Comparison of ENCODE assay signal across 8 cellular contexts in the genomic region with DNA sequence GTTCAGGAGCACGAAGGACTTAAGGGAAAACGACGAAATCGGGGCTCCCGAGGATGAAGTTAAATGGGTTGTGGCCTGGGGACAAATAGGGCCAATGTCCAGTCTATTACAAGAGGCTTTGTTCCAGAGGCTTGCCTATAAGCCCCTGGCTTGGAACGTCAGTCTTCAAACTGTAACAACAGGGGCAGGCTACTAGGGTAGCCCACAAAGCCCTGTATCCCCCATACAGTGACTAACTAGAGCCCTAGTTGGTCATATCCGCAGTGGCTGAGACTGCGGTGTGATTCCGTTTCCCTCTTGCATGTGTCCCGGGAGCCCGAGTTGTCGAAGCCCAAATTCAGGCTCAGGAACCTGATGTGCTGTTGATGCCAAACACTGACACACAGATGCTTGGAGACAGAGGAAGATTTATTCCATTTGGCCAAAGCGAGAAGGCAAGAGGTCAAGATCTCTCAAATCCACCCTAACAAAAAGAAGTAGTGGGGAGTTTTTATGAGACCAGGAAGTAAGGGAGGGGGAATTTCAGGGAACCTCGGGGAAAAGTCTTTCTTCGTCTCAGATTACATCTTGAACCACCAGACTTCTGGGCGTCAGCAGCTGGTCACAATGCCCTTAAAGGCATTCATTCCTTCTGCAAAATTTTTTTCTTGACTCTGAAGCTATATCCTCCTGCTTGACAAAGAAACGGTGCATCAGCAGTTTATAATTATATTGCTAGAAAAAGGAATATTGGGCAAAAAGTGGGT. TPM values are rescaled to one million over a fixed set of nuclear protein-coding genes. Genes with fewer than 3 reads are reported as not detected.
A peak's percentile ranks its signal among the peaks of the same experiment; 100 is the strongest.
DNase-seq lines count a peak whose midpoint lies in the region; ATAC-seq lines count a peak whose summit lies in the region.

No MANE protein-coding gene starts in this region.

- no peaks in the 10 kb centered on the region for H3K36me3 ChIP-seq in HUES48 (ENCODE audit: control insufficient read depth, insufficient read depth, low read length)

- H3K27me3 ChIP-seq in HUES48 (ENCODE audit: control insufficient read depth, insufficient read depth, low read length), result peaks cover 5% of the 10 kb centered on the region

- ATAC-seq in left colon, result peak; percentile 6

- DNase-seq in EH (ENCODE audit: low read depth), result peak; percentile 87
- peak; percentile 41 for DNase-seq in activated CD4-positive, alpha-beta T cell treated with anti-CD3 and anti-CD28 coated beads for 1 hour
- peak; percentile 45 to 46 for DNase-seq in left colon
- peak; percentile 35 for DNase-seq in stimulated activated CD4-positive, alpha-beta T cell treated with anti-CD3 and anti-CD28 coated beads, Interleukin-4, amount 100 ng/mL, for 1 hour
- DNase-seq in GM19238 (ENCODE audit: insufficient read length, low spot score), result no peak
- DNase-seq in NCI-H1092 (lab: John Stamatoyannopoulos, UW), result no peak

- H3K4me1 ChIP-seq in HUES48 (ENCODE audit: control insufficient read depth, insufficient read depth, low read length), result peaks cover 14% of the 10 kb centered on the region

- peak overlapping the region; percentile 79 for H3K4me3 ChIP-seq in HUES48 (ENCODE audit: low read depth, low read length)

- H3K27ac ChIP-seq in HUES48 (ENCODE audit: low read depth, low read length) (peak overlapping the region; percentile 64), cingulate gyrus (ENCODE audit: low read depth, low read length) (peak overlapping the region; percentile 4)

- intact Hi-C loops in left colon (cut with DNase I, micrococcal nuclease), result no loop called here

- peak overlapping the region; percentile 9; the same call in 1 of the 2 replicates for H3K9ac ChIP-seq in HUES48 (ENCODE audit: low read depth, low read length)

- H3K9me3 ChIP-seq in HUES48 (ENCODE audit: control insufficient read depth, insufficient read depth, low read length), result no peaks in the 10 kb centered on the region

RNA-seq across cellular contexts. Expression of gene SLFN5, which starts 0.8 kb away (rescaled TPM):
- total RNA-seq in left colon, result 10 to 100 TPM in 1 of 2 donors, 1 to 10 TPM in 1; 7.7 to 12.8 TPM

RNA-seq across cellular contexts. Expression of gene SLC35G3, which starts 49.4 kb away (rescaled TPM):
- not detected for total RNA-seq in left colon

Comparison
In these comparisons a context has a peak if more than half of its experiments do, and no peak if none do; other contexts are left out.
1. DNase-seq: peak in EH (single experiment), activated CD4-positive, alpha-beta T cell treated with anti-CD3 and anti-CD28 coated beads for 1 hour (single experiment), left colon (2 of 2) and stimulated activated CD4-positive, alpha-beta T cell treated with anti-CD3 and anti-CD28 coated beads, Interleukin-4, amount 100 ng/mL, for 1 hour (single experiment); none in GM19238 (single experiment) and NCI-H1092 (single experiment).